Comparison of ENCODE assay signal across 2 cellular contexts in the genomic region with DNA sequence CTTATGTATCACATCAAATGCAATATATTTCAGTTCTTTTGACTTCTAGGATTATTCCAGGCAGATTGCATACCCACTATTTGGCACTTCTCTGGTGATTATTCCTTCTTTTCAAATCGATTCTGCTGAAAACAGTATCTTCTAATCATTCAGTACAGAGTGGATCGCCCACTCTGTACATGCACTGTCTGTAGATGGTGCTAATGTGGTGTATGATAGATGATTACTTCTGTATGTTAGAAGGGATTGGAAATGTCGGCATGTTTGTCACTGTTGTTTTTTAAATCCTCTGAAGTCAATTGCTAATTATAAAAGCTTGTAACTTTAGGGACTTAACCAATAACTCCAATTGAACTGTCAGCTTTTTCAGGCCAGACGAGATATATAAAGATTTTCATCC.
TF ChIP-seq lines count a peak whose summit lies in the region.

No MANE protein-coding gene starts in this region.

TF ChIP-seq in liver, 16 proteins besides CTCF, POLR2A, EP300 and RAD21:
- TF ChIP-seq ATF3 (IDR thresholded peaks at IDR 0.05) (no peak), EGR1 (IDR thresholded peaks at IDR 0.05; ENCODE audit: low read depth in 2 of 2) (no peak), FOXA1 (IDR thresholded peaks at IDR 0.05) (no peak), RXRA (IDR thresholded peaks at IDR 0.05) (no peak), NR2F2 (IDR thresholded peaks at IDR 0.05) (no peak), ZBTB33 (IDR thresholded peaks at IDR 0.05) (no peak), JUND (IDR thresholded peaks at IDR 0.05) (no peak), FOXA2 (IDR thresholded peaks at IDR 0.05) (no peak), GABPA (IDR thresholded peaks at IDR 0.05 in 1 of 2, conservative IDR thresholded peaks at IDR 0.05 in 1 of 2) (no peak), TAF1 (conservative IDR thresholded peaks at IDR 0.05) (no peak), SP1 (IDR thresholded peaks at IDR 0.05) (no peak), REST (IDR thresholded peaks at IDR 0.05) (no peak), YY1 (IDR thresholded peaks at IDR 0.05) (no peak), MAX (IDR thresholded peaks at IDR 0.05) (no peak), HNF4A (conservative IDR thresholded peaks at IDR 0.05) (no peak), HNF4G (IDR thresholded peaks at IDR 0.05) (no peak)

TF ChIP-seq in HepG2, 621 proteins besides CTCF, POLR2A, EP300 and RAD21:
- TF ChIP-seq PRDM10 (CRISPR knock-in tag; IDR thresholded peaks at IDR 0.05; ENCODE audit: low read depth): no peak
- no peak for TF ChIP-seq ZNF326 (CRISPR knock-in tag; IDR thresholded peaks at IDR 0.05; ENCODE audit: borderline replicate concordance)
